In genomic region chr1:234348964-234349363, GRCh38 we compare ENCODE assay signal across 3 cellular contexts.
TF ChIP-seq lines count a peak whose summit lies in the region.

No MANE protein-coding gene starts in this region.

TF ChIP-seq in HepG2, 621 proteins besides CTCF, POLR2A, EP300 and RAD21 (continues in another document):
- no peak for TF ChIP-seq CBX1 (IDR thresholded peaks at IDR 0.05; ENCODE audit: low read depth)
- peak; percentile 51; the same call in 1 of the 2 replicates for TF ChIP-seq ELF3 (CRISPR knock-in tag; IDR thresholded peaks at IDR 0.05)
- TF ChIP-seq FOXA3 (CRISPR knock-in tag; IDR thresholded peaks at IDR 0.05), result peak; percentile 88
- TF ChIP-seq U2AF2 (IDR thresholded peaks at IDR 0.05; ENCODE audit: low read depth, low read length), result no peak
- TF ChIP-seq FOXP4 (CRISPR knock-in tag; IDR thresholded peaks at IDR 0.05), result peak; percentile 74
- peak; percentile 53 for TF ChIP-seq ZMYM4 (CRISPR knock-in tag; IDR thresholded peaks at IDR 0.05)
- peak; percentile 35; the same call in 1 of the 2 replicates for TF ChIP-seq ZFX (CRISPR knock-in tag; IDR thresholded peaks at IDR 0.05; ENCODE audit: low read depth)
- peak; percentile 25; the same call in 1 of the 2 replicates for TF ChIP-seq THAP11 (CRISPR knock-in tag; IDR thresholded peaks at IDR 0.05)
- peak; percentile 78; the same call in 1 of the 2 replicates for TF ChIP-seq FOXO1 (CRISPR knock-in tag; IDR thresholded peaks at IDR 0.05)
- no peak for TF ChIP-seq ZHX1 (CRISPR knock-in tag; IDR thresholded peaks at IDR 0.05; ENCODE audit: low read depth)
- peak; percentile 58; the same call in 1 of the 2 replicates for TF ChIP-seq POGZ (CRISPR knock-in tag; IDR thresholded peaks at IDR 0.05)
- TF ChIP-seq HOMEZ (CRISPR knock-in tag; IDR thresholded peaks at IDR 0.05; ENCODE audit: low read depth), result 0 out of 2 replicates have a peak, but pooled peaks have one; percentile 58

TF ChIP-seq in IMR-90, 13 proteins besides CTCF, POLR2A, EP300 and RAD21:
- TF ChIP-seq SMC3 (IDR thresholded peaks at IDR 0.05; ENCODE audit: low read depth, low read length) (no peak), MXI1 (IDR thresholded peaks at IDR 0.05; ENCODE audit: borderline replicate concordance, low read depth, low read length) (no peak), CHD1 (IDR thresholded peaks at IDR 0.05; ENCODE audit: low read depth, low read length) (no peak), USF2 (IDR thresholded peaks at IDR 0.05; ENCODE audit: low read depth, low read length) (no peak), RCOR1 (IDR thresholded peaks at IDR 0.05; ENCODE audit: insufficient replicate concordance, low read length) (no peak), RFX5 (IDR thresholded peaks at IDR 0.05; ENCODE audit: low read depth, low read length) (no peak), NFE2L2 (IDR thresholded peaks at IDR 0.05; ENCODE audit: low read depth, low read length) (no peak), BHLHE40 (IDR thresholded peaks at IDR 0.05; ENCODE audit: low read depth, low read length) (no peak), FOS (IDR thresholded peaks at IDR 0.05; ENCODE audit: low read depth, low read length) (no peak), CEBPB (IDR thresholded peaks at IDR 0.05; ENCODE audit: low read depth, low read length) (no peak), MAFK (IDR thresholded peaks at IDR 0.05; ENCODE audit: low read depth, low read length) (no peak), ELK1 (IDR thresholded peaks at IDR 0.05; ENCODE audit: borderline replicate concordance, low read depth, low read length) (no peak), MAZ (IDR thresholded peaks at IDR 0.05; ENCODE audit: borderline replicate concordance, low read depth, low read length) (no peak)

TF ChIP-seq in WTC11, 78 proteins besides CTCF, POLR2A, EP300 and RAD21:
- TF ChIP-seq ZNF671 (CRISPR knock-in tag; IDR thresholded peaks at IDR 0.05) (no peak), GABPB1 (CRISPR knock-in tag; IDR thresholded peaks at IDR 0.05) (0 out of 2 replicates have a peak, but pooled peaks have one; percentile 19), ZNF121 (CRISPR knock-in tag; IDR thresholded peaks at IDR 0.05) (no peak), NR2C2 (CRISPR knock-in tag; IDR thresholded peaks at IDR 0.05) (no peak), ZNF263 (CRISPR knock-in tag; IDR thresholded peaks at IDR 0.05; ENCODE audit: low read depth) (no peak), MXD4 (CRISPR knock-in tag; IDR thresholded peaks at IDR 0.05; ENCODE audit: borderline replicate concordance) (no peak), USF1 (CRISPR knock-in tag; IDR thresholded peaks at IDR 0.05) (no peak)
